ENCODE assay signal across 8 cellular contexts in the genomic region with DNA sequence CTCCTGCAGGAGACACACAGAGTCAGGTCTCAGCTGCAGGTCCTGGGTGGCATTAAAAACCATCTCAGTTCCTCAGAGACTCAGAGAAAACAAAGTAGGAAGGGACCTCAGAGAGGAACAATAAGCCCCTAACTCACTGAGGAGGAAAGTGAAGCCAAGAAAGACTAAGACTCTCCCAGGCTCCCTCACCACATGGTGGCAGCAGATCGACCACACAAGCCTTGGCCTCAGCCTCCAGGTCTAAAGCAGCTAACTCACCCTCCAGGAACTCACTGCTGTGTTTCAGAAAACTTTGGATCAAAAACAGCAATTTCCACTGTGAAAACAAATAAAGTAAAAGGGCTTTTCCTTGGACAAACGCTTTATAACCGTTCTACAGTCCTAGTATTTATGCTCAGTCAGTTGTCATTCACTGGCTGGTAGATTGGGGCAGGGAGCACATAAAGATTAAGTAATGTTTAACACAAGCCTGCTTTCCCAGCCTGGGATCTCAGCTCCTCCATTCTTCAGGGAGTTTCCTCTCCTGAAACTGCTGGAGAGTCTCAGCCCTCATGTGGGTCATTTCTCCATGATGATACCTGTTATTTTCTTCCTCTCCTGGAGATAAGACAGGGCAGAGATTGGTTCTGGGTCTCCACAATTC.
DNase-seq lines count a peak whose midpoint lies in the region; ATAC-seq and TF ChIP-seq lines count a peak whose summit lies in the region.
"Not testable (repeated sequence)": the region's sequence is repeated elsewhere in the genome, so short reads cannot be mapped to it uniquely, and the experiment has no call there.

No MANE protein-coding gene starts in this region.

- not testable (repeated sequence) for H3K9me3 ChIP-seq in AG04450 (ENCODE audit: control insufficient read depth, insufficient read depth, low read length)

- H3K4me1 Mint-ChIP-seq in activated T-cell treated with anti-CD3 and anti-CD28 coated beads, Interleukin-2, amount 50 U/mL, for 72 hours (ENCODE audit: low read depth), result not testable (repeated sequence)

- peaks cover 14% of the 10 kb centered on the region for H3K27me3 ChIP-seq in AG04450 (ENCODE audit: control insufficient read depth, insufficient read depth, low read length)
- H3K27me3 ChIP-seq in GM06990 (replicated peaks; ENCODE audit: control insufficient read depth, insufficient read depth, low read length), result not testable (repeated sequence)

- not testable (repeated sequence) for H3K27ac ChIP-seq in AG04450 (ENCODE audit: low read depth, low read length); RWPE1

- not testable (repeated sequence) for H3K36me3 Mint-ChIP-seq in activated T-cell treated with anti-CD3 and anti-CD28 coated beads, Interleukin-2, amount 50 U/mL, for 72 hours (ENCODE audit: insufficient read depth in 2 of 2)

- CTCF ChIA-PET in AG04450 (lab: Charles Lee), result interaction anchor here (1.4 kb wide), 2 partner anchors 10 to 12 kb away, joined by 3 to 4 read pairs; no protein-coding TSS in a partner anchor
- CTCF ChIA-PET in RWPE1 (lab: Yijun Ruan, JAX), result interaction anchor here (0.6 to 0.7 kb wide), 2 partner anchors 11 to 1263 kb away, joined by 3 read pairs; no protein-coding TSS in a partner anchor

- TF ChIP-seq CTCF in AG04450 (IDR thresholded peaks at IDR 0.05; ENCODE audit: low read depth, low read length), result peak; percentile 61
- peak; percentile 57 for TF ChIP-seq CTCF in GM06990 (IDR thresholded peaks at IDR 0.05; ENCODE audit: insufficient read depth, low read length, poor library complexity, severe bottlenecking)
- peak; percentile 63 for TF ChIP-seq CTCF in RWPE1 (conservative IDR thresholded peaks at IDR 0.05; ENCODE audit: low read depth)

- not testable (repeated sequence) for H3K27ac Mint-ChIP-seq in activated T-cell treated with anti-CD3 and anti-CD28 coated beads, Interleukin-2, amount 50 U/mL, for 72 hours

- peak in 1 of 2 donors; percentile 31 for ATAC-seq in activated T-cell treated with anti-CD3 and anti-CD28 coated beads, Interleukin-2, amount 50 U/mL, for 72 hours (replicated peaks in 1 of 2)

- peaks cover 31% of the 10 kb centered on the region for H3K27me3 Mint-ChIP-seq in activated T-cell treated with anti-CD3 and anti-CD28 coated beads, Interleukin-2, amount 50 U/mL, for 72 hours (ENCODE audit: low read depth)

- not testable (repeated sequence) for H3K4me3 ChIP-seq in AG04450 (ENCODE audit: low read depth, low read length); GM06990 (replicated peaks; ENCODE audit: low read depth, low read length)

- POLR2A ChIA-PET in AG04450 (lab: Yijun Ruan, JAX), result not testable (repeated sequence)
- POLR2A ChIA-PET in RWPE1 (lab: Yijun Ruan, JAX; ENCODE audit: low non-redundant PET), result interaction anchor here (0.6 kb wide), 1 partner anchor 12 kb away, joined by 4 read pairs; no protein-coding TSS in a partner anchor

- peak overlapping the region in 1 of 2 donors; percentile 4 for H3K4me3 Mint-ChIP-seq in activated T-cell treated with anti-CD3 and anti-CD28 coated beads, Interleukin-2, amount 50 U/mL, for 72 hours

- not testable (repeated sequence) for H3K9me3 Mint-ChIP-seq in activated T-cell treated with anti-CD3 and anti-CD28 coated beads, Interleukin-2, amount 50 U/mL, for 72 hours

- DNase-seq in AG04450 (ENCODE audit: low read depth, low spot score); GM06990 (ENCODE audit: extremely low read depth, insufficient read length); RWPE1 (ENCODE audit: low spot score): not testable (repeated sequence)
- peak; percentile 34 for DNase-seq in LHCN-M2 (ENCODE audit: low read depth)
- peak; percentile 31 to 41 for DNase-seq in activated T-cell treated with anti-CD3 and anti-CD28 coated beads, Interleukin-2, amount 50 U/mL, for 72 hours
- peak; percentile 41 for DNase-seq in dermis blood vessel endothelial cell
- DNase-seq in islet precursor cell, result peak; percentile 70
- peak; percentile 67 for DNase-seq in renal cortical epithelial cell (ENCODE audit: low read depth)

- not testable (repeated sequence) for H3K36me3 ChIP-seq in GM06990 (ENCODE audit: control insufficient read depth, insufficient read depth, low read length)
